18 cellular contexts compared by ENCODE assay signal in the genomic region with DNA sequence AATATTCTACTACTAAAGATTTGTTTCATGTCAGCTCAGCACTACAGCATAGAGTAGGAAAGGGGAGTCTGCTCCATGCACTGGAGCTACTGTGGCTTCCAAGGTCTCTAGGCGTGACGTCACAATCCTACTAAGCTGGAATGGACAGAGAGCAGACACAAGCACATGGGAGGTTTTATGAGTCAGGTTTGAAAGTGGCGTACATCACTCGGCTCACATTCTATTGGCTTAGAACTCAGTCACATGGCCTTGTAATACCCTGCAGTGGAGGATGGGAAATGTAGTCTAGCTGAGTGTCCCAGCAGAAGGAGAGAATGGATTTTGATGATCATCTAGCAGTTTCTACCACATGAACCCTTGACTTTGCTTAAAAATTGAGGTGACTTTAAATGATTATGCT.
A peak's percentile ranks its signal among the peaks of the same experiment; 100 is the strongest.
DNase-seq lines count a peak whose midpoint lies in the region; ATAC-seq and TF ChIP-seq lines count a peak whose summit lies in the region.
"Had no signal": no experiment of that assay in that cellular context is flagged by ENCODE, and none has a peak within 500 bp of the region (broad histone marks: within the 10 kb centered on the region; RNA-seq: fewer than 3 reads in every experiment).

No MANE protein-coding gene starts in this region.

- no peak overlapping the region for H3K4me3 Mint-ChIP-seq in activated CD8-positive, alpha-beta T cell treated with anti-CD3 and anti-CD28 coated beads for 36 hours
- H3K4me3 Mint-ChIP-seq: activated CD4-positive, alpha-beta T cell treated with anti-CD3 and anti-CD28 coated beads, Interleukin-2, amount 10 ng/mL, durations not matched to agents 7 days and 5 days; activated T-cell treated with anti-CD3 and anti-CD28 coated beads, Interleukin-2, amount 50 U/mL, for 24 hours; B cell; naive thymus-derived CD4-positive, alpha-beta T cell had no signal

- H3K27me3 Mint-ChIP-seq in activated CD8-positive, alpha-beta T cell treated with anti-CD3 and anti-CD28 coated beads for 36 hours = no peaks in the 10 kb centered on the region
- H3K27me3 Mint-ChIP-seq: activated CD4-positive, alpha-beta T cell treated with anti-CD3 and anti-CD28 coated beads, Interleukin-2, amount 10 ng/mL, durations not matched to agents 7 days and 5 days; activated T-cell treated with anti-CD3 and anti-CD28 coated beads, Interleukin-2, amount 50 U/mL, for 24 hours; B cell; naive thymus-derived CD4-positive, alpha-beta T cell; progenitor cell of endocrine pancreas had no signal

- POLR2A ChIA-PET in activated CD8-positive, alpha-beta T cell treated with anti-CD3 and anti-CD28 coated beads for 36 hours (lab: Charles Lee) = no interaction called here

- no peaks in the 10 kb centered on the region for H3K36me3 Mint-ChIP-seq in activated CD8-positive, alpha-beta T cell treated with anti-CD3 and anti-CD28 coated beads for 36 hours (ENCODE audit: low read depth)
- H3K36me3 Mint-ChIP-seq: naive thymus-derived CD4-positive, alpha-beta T cell had no signal

- DNase-seq in ELR (ENCODE audit: low read depth) (peak; percentile 3), SW480 (ENCODE audit: low spot score) (peak; percentile 17), iPS-NIHi11 (ENCODE audit: low spot score) (peak; percentile 16), NCI-H524 treated with DMSO at 0.1 percent for 48 hours (lab: John Stamatoyannopoulos, UW) (no peak), GM03348 (ENCODE audit: low spot score) (no peak), NOMO-1 (lab: John Stamatoyannopoulos, UW; ENCODE audit: unreplicated experiment in 2 of 2) (no peak)
- DNase-seq in activated CD8-positive, alpha-beta T cell treated with anti-CD3 and anti-CD28 coated beads for 36 hours = no peak
- DNase-seq: activated CD4-positive, alpha-beta T cell treated with anti-CD3 and anti-CD28 coated beads, Interleukin-2, amount 10 ng/mL, durations not matched to agents 7 days and 5 days; activated T-cell treated with anti-CD3 and anti-CD28 coated beads, Interleukin-2, amount 50 U/mL, for 24 hours; DMS79; KG1; left ventricle myocardium inferior; naive thymus-derived CD4-positive, alpha-beta T cell; NCI-H1694 treated with DMSO at 0.1 percent for 48 hours; NCI-H526 had no signal

- peak; percentile 81 for ATAC-seq in HG02885 (IDR thresholded peaks at IDR 0.05; ENCODE audit: poor library complexity, unreplicated experiment)
- no peak for ATAC-seq in activated CD8-positive, alpha-beta T cell treated with anti-CD3 and anti-CD28 coated beads for 36 hours
- ATAC-seq: naive thymus-derived CD4-positive, alpha-beta T cell had no signal

- no peaks in the 10 kb centered on the region for H3K9me3 Mint-ChIP-seq in activated CD8-positive, alpha-beta T cell treated with anti-CD3 and anti-CD28 coated beads for 36 hours
- H3K9me3 Mint-ChIP-seq: activated CD4-positive, alpha-beta T cell treated with anti-CD3 and anti-CD28 coated beads, Interleukin-2, amount 10 ng/mL, durations not matched to agents 7 days and 5 days had no signal

- H3K4me1 Mint-ChIP-seq in activated CD8-positive, alpha-beta T cell treated with anti-CD3 and anti-CD28 coated beads for 36 hours (ENCODE audit: low read depth) = no peaks in the 10 kb centered on the region
- H3K4me1 Mint-ChIP-seq: activated CD4-positive, alpha-beta T cell treated with anti-CD3 and anti-CD28 coated beads, Interleukin-2, amount 10 ng/mL, durations not matched to agents 7 days and 5 days; B cell; naive thymus-derived CD4-positive, alpha-beta T cell had no signal

- CTCF ChIA-PET in activated CD8-positive, alpha-beta T cell treated with anti-CD3 and anti-CD28 coated beads for 36 hours (lab: Charles Lee) = no interaction called here

- no peak for TF ChIP-seq CTCF in activated CD8-positive, alpha-beta T cell treated with anti-CD3 and anti-CD28 coated beads for 36 hours (IDR thresholded peaks at IDR 0.05)

- intact Hi-C loops in activated CD8-positive, alpha-beta T cell treated with anti-CD3 and anti-CD28 coated beads for 36 hours (cut with micrococcal nuclease) = no loop called here

- no peak overlapping the region for H3K27ac Mint-ChIP-seq in activated CD8-positive, alpha-beta T cell treated with anti-CD3 and anti-CD28 coated beads for 36 hours
- H3K27ac Mint-ChIP-seq: activated CD4-positive, alpha-beta T cell treated with anti-CD3 and anti-CD28 coated beads, Interleukin-2, amount 10 ng/mL, durations not matched to agents 7 days and 5 days; activated T-cell treated with anti-CD3 and anti-CD28 coated beads, Interleukin-2, amount 50 U/mL, for 24 hours; B cell; naive thymus-derived CD4-positive, alpha-beta T cell; progenitor cell of endocrine pancreas had no signal

Comparison
In these comparisons a context has a peak if more than half of its experiments do, and no peak if none do; other contexts are left out.
1. DNase-seq: peak in ELR (single experiment), SW480 (single experiment) and iPS-NIHi11 (single experiment); none in NCI-H524 treated with DMSO at 0.1 percent for 48 hours (single experiment), GM03348 (single experiment), activated CD8-positive, alpha-beta T cell treated with anti-CD3 and anti-CD28 coated beads for 36 hours (single experiment) and NOMO-1 (0 of 2).